In genomic region chr10:7411671-7412481, GRCh38 we compare ENCODE assay signal across 9 cellular contexts. TPM values are rescaled to one million over a fixed set of nuclear protein-coding genes. Genes with fewer than 3 reads are reported as not detected.
DNase-seq lines count a peak whose midpoint lies in the region; TF ChIP-seq lines count a peak whose summit lies in the region.
"Had no signal": no experiment of that assay in that cellular context is flagged by ENCODE, and none has a peak within 500 bp of the region (broad histone marks: within the 10 kb centered on the region; RNA-seq: fewer than 3 reads in every experiment).

No MANE protein-coding gene starts in this region.

- H3K79me1 ChIP-seq in trophoblast cell (ENCODE audit: low read length) = peaks cover 12% of the 10 kb centered on the region

- H3K9me2 ChIP-seq in GM23248 (ENCODE audit: insufficient read depth) = no peaks in the 10 kb centered on the region

- DNase-seq in CD4-positive, alpha-beta memory T cell = peak in 4 of 5 donors; percentile 25 to 49 (median 30)
- DNase-seq in activated CD4-positive, alpha-beta T cell treated with anti-CD3 and anti-CD28 coated beads for 48 hours = peak; percentile 48
- DNase-seq in epithelial cell of esophagus (ENCODE audit: low read depth) = no peak
- DNase-seq in trophoblast cell = no peak
- no peak for DNase-seq in NCI-H446 treated with DMSO at 0.1 percent for 48 hours (lab: John Stamatoyannopoulos, UW)
- DNase-seq in HFFc6 = no peak
- no peak for DNase-seq in RKO (ENCODE audit: low spot score)
- DNase-seq in GM23248 = no peak
- DNase-seq: NCI-H774 had no signal

- no peak overlapping the region for H4K91ac ChIP-seq in trophoblast cell (ENCODE audit: low read depth, low read length)

- in situ Hi-C loops in GM23248 (cut with MboI) = loop anchor here (25.0 kb wide), 2 partner anchors 750 to 975 kb away; no protein-coding TSS in a partner anchor

- no peaks in the 10 kb centered on the region for H4K20me1 ChIP-seq in GM23248 (ENCODE audit: insufficient read depth)

- no peaks in the 10 kb centered on the region for H3K36me3 ChIP-seq in CD4-positive, alpha-beta memory T cell (ENCODE audit: insufficient read depth, low read length)
- H3K36me3 ChIP-seq in trophoblast cell (ENCODE audit: control insufficient read depth in 1 of 2, insufficient read depth in 2 of 2, low read length in 2 of 2) (no peaks in the 10 kb centered on the region), GM23248 (ENCODE audit: low read depth) (no peaks in the 10 kb centered on the region)

- WGBS in trophoblast cell (ENCODE audit: extremely low coverage, insufficient coverage, insufficient read length) = no CpG with 5 or more reads among the region's 59 CpGs
- WGBS in GM23248 (ENCODE audit: low coverage in 1 of 2, low lambda C conversion rate in 2 of 2, missing lambda C conversion rate in 2 of 2), 2 experiments = 5 to 7% methylated on average over 44 to 59 of the region's 59 CpGs

- H3K4me3 ChIP-seq in CD4-positive, alpha-beta memory T cell (ENCODE audit: low read length in 2 of 2) = peak overlapping the region; percentile 36 to 83
- peak overlapping the region; percentile 11 for H3K4me3 ChIP-seq in epithelial cell of esophagus (ENCODE audit: low read length)
- H3K4me3 ChIP-seq in trophoblast cell (ENCODE audit: low read depth, low read length) = peak overlapping the region; percentile 32
- no peak overlapping the region for H3K4me3 ChIP-seq in GM23248

- no peaks in the 10 kb centered on the region for H3K27me3 Mint-ChIP-seq in CD4-positive, alpha-beta memory T cell
- H3K27me3 Mint-ChIP-seq in HFFc6 (ENCODE audit: insufficient read depth) = peaks cover 38% of the 10 kb centered on the region

- H4K8ac ChIP-seq in trophoblast cell (ENCODE audit: low read depth, low read length) = peak overlapping the region; percentile 42

- no peak overlapping the region for H3K4ac ChIP-seq in trophoblast cell (ENCODE audit: low read depth, low read length)

- H3K9me3 Mint-ChIP-seq in CD4-positive, alpha-beta memory T cell = peaks cover 0 to 3% (median 0%) of the 10 kb centered on the region in 8 donors
- H3K9me3 Mint-ChIP-seq in HFFc6 = no peaks in the 10 kb centered on the region

- peak overlapping the region; percentile 58 for H4K12ac ChIP-seq in trophoblast cell (ENCODE audit: low read depth, low read length)

- no peaks in the 10 kb centered on the region for H3K27me3 ChIP-seq in CD4-positive, alpha-beta memory T cell (ENCODE audit: insufficient read depth, low read length)
- H3K27me3 ChIP-seq in trophoblast cell (ENCODE audit: insufficient read depth, low read length) (peaks cover 11% of the 10 kb centered on the region), GM23248 (replicated peaks; ENCODE audit: insufficient read depth) (peaks cover 52% of the 10 kb centered on the region)

- H3F3A ChIP-seq in GM23248 (ENCODE audit: insufficient read depth) = no peaks in the 10 kb centered on the region

- no peak overlapping the region for H2AK5ac ChIP-seq in trophoblast cell (ENCODE audit: low read length)

- no peak overlapping the region for H3K9ac ChIP-seq in trophoblast cell (ENCODE audit: low read length)
- no peak overlapping the region for H3K9ac ChIP-seq in GM23248

- H3K14ac ChIP-seq in trophoblast cell (ENCODE audit: low read length) = no peak overlapping the region

- no peak overlapping the region for H2BK12ac ChIP-seq in trophoblast cell (ENCODE audit: low read length)

- H3K27ac Mint-ChIP-seq in CD4-positive, alpha-beta memory T cell = peak overlapping the region in 5 of 7 donors; percentile 88 to 95 (median 92)
- no peak overlapping the region for H3K27ac Mint-ChIP-seq in HFFc6

- no peak overlapping the region for H3K27ac ChIP-seq in CD4-positive, alpha-beta memory T cell (ENCODE audit: low read depth, low read length)
- H3K27ac ChIP-seq in trophoblast cell (ENCODE audit: low read depth, low read length) (no peak overlapping the region), GM23248 (no peak overlapping the region)

- H2AFZ ChIP-seq in trophoblast cell (ENCODE audit: insufficient read depth, low read length, poor library complexity) = peak overlapping the region; percentile 56
- H2AFZ ChIP-seq in GM23248 = no peak overlapping the region

- H2BK120ac ChIP-seq in trophoblast cell (ENCODE audit: insufficient read depth, low read length, poor library complexity) = no peak overlapping the region

- POLR2A ChIA-PET in CD4-positive, alpha-beta memory T cell (lab: Charles Lee; ENCODE audit: partially characterized antibody) = interaction anchor here (0.5 to 2.5 kb wide), 12 partner anchors 16 to 485 kb away, joined by 3 to 12 read pairs (median 4); no protein-coding TSS in a partner anchor

- peaks cover 33% of the 10 kb centered on the region for H3K4me1 ChIP-seq in CD4-positive, alpha-beta memory T cell (ENCODE audit: insufficient read depth, low read length)
- H3K4me1 ChIP-seq in trophoblast cell (ENCODE audit: control insufficient read depth in 1 of 2, insufficient read depth in 2 of 2, low read length in 2 of 2) = peaks cover 25 to 35% of the 10 kb centered on the region in 2 experiments
- H3K4me1 ChIP-seq in GM23248 (ENCODE audit: insufficient read depth) = no peaks in the 10 kb centered on the region

- TF ChIP-seq CTCF in epithelial cell of esophagus (IDR thresholded peaks at IDR 0.05; ENCODE audit: insufficient read depth, low read depth, low read length, missing control alignments) = no peak
- no peak for TF ChIP-seq CTCF in HFFc6 (IDR thresholded peaks at IDR 0.05)

- CTCF ChIA-PET in CD4-positive, alpha-beta memory T cell (lab: Charles Lee; ENCODE audit: partially characterized antibody) = interaction anchor here (0.7 to 6.7 kb wide), 17 partner anchors 8 to 989 kb away, joined by 3 to 93 read pairs (median 7); no protein-coding TSS in a partner anchor

- H3K9me3 ChIP-seq in CD4-positive, alpha-beta memory T cell (ENCODE audit: control insufficient read depth in 1 of 2, low read length in 2 of 2) = no peaks in the 10 kb centered on the region
- H3K9me3 ChIP-seq in trophoblast cell (ENCODE audit: insufficient read depth, low read depth, low read length) = peaks cover 2% of the 10 kb centered on the region
- no peaks in the 10 kb centered on the region for H3K9me3 ChIP-seq in GM23248 (ENCODE audit: low read depth)

- H3K23ac ChIP-seq in trophoblast cell (ENCODE audit: low read length) = no peak overlapping the region

- H3K4me2 ChIP-seq in trophoblast cell (ENCODE audit: low read length) = peak overlapping the region; percentile 77
- H3K4me2 ChIP-seq in GM23248 (ENCODE audit: unreplicated experiment) = no peak overlapping the region

- H3K4me1 Mint-ChIP-seq in CD4-positive, alpha-beta memory T cell = peaks cover 4 to 52% (median 34%) of the 10 kb centered on the region in 4 donors
- H3K4me1 Mint-ChIP-seq in HFFc6 (ENCODE audit: low read depth) = peaks cover 18% of the 10 kb centered on the region

- peak overlapping the region; percentile 94 to 100 (median 96) for H3K4me3 Mint-ChIP-seq in CD4-positive, alpha-beta memory T cell
- H3K4me3 Mint-ChIP-seq in HFFc6 = no peak overlapping the region

- H3K79me2 ChIP-seq in trophoblast cell (ENCODE audit: control insufficient read depth, insufficient read depth, low read length, poor library complexity) = peaks cover 8% of the 10 kb centered on the region
- H3K79me2 ChIP-seq in GM23248 (ENCODE audit: insufficient read depth) = no peaks in the 10 kb centered on the region

- no peak overlapping the region for H2BK5ac ChIP-seq in trophoblast cell (ENCODE audit: low read depth, low read length, poor library complexity)

- no peak overlapping the region for H3K18ac ChIP-seq in trophoblast cell (ENCODE audit: low read length)

- intact Hi-C loops in CD4-positive, alpha-beta memory T cell (cut with micrococcal nuclease) = loop anchor here (10.0 kb wide), 1 partner anchor 997 kb away; no protein-coding TSS in a partner anchor

- H3K36me3 Mint-ChIP-seq in CD4-positive, alpha-beta memory T cell = peaks cover 0 to 21% of the 10 kb centered on the region in 2 donors
- no peaks in the 10 kb centered on the region for H3K36me3 Mint-ChIP-seq in HFFc6 (ENCODE audit: low read depth)

RNA-seq across cellular contexts. Expression of gene SFMBT2, which starts 1.0 kb away (rescaled TPM):
- 10 to 100 TPM; 20.0 to 22.3 TPM for total RNA-seq in CD4-positive, alpha-beta memory T cell
- polyA plus RNA-seq in CD4-positive, alpha-beta memory T cell = 1 to 10 TPM; 1.7 to 3.3 TPM
- polyA plus RNA-seq in trophoblast cell (2013) = 1.3 and 1.6 TPM in 2 replicates
- under 1 TPM; 0.03 to 0.12 (median 0.06) TPM for total RNA-seq in HFFc6 (2021; fragmentation: NEBNext Ultra II Directional; extraction: Animal tissue kit (Norgen Biotek cat#: 25700))
- total RNA-seq in GM23248 (2014; rRNA removed; shearing (Covaris generic)) = 0.13 and 0.22 TPM in 2 replicates
- polyA plus RNA-seq in GM23248 (2016; fragmentation: Nextera tagmentation; extraction: Ambion mirVana) = 0.06 TPM in 1 of 2 replicates, not detected in the other

Comparison
In these comparisons a context has a peak if more than half of its experiments do, and no peak if none do; other contexts are left out.
1. DNase-seq: peak in CD4-positive, alpha-beta memory T cell (4 of 5) and activated CD4-positive, alpha-beta T cell treated with anti-CD3 and anti-CD28 coated beads for 48 hours (single experiment); none in epithelial cell of esophagus (single experiment), trophoblast cell (0 of 2), NCI-H446 treated with DMSO at 0.1 percent for 48 hours (single experiment), HFFc6 (single experiment), RKO (single experiment) and GM23248 (single experiment).
2. RNA of gene SFMBT2, which starts 1.0 kb away (total RNA-seq): 20.0 to 22.3 TPM in CD4-positive, alpha-beta memory T cell; 0.13 to 0.22 TPM in GM23248 and 0.03 to 0.12 TPM in HFFc6; every median in the first group is over 10 times any median in the second.